10 cellular contexts compared by ENCODE assay signal in the genomic region with DNA sequence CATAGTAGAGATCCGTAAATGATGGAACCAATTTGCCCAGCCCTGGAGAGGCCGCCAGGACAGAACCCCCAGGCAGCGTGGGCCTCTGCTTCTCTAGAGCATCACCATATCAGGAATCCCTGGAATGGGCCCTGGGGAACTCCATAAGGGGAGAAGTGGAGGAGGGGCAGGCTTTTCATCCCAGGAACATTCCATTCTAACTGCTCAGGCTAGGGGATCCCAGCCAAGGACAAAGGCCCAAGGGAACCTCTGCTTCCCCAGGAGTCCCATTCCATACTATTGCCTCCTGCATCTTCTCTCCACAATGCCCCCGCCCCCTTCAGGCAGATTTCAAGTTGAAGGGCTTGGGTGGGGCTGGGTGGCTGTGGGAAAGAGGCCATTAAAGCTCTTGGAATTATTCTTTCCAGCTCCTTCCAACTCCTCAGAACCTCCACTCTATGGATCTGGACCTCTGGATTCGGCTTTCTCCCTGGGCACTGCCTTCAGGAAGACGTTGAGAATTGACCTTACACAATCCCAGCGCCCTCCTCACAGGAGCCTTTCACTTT. TPM values are rescaled to one million over a fixed set of nuclear protein-coding genes. Genes with fewer than 3 reads are reported as not detected.
DNase-seq lines count a peak whose midpoint lies in the region; ATAC-seq and TF ChIP-seq lines count a peak whose summit lies in the region.
"Had no signal": no experiment of that assay in that cellular context is flagged by ENCODE, and none has a peak within 500 bp of the region (broad histone marks: within the 10 kb centered on the region; RNA-seq: fewer than 3 reads in every experiment).

No MANE protein-coding gene starts in this region.

- peaks cover 82% of the 10 kb centered on the region for H3K4me1 ChIP-seq in body of pancreas
- H3K4me1 ChIP-seq in iPS-15b (ENCODE audit: control insufficient read depth, insufficient read depth, low read length): peaks cover 43% of the 10 kb centered on the region

- H3K27ac Mint-ChIP-seq in effector memory CD8-positive, alpha-beta T cell: no peak overlapping the region

- peak overlapping the region; percentile 66 for H3K9ac ChIP-seq in iPS-15b (ENCODE audit: low read depth, low read length)

- H3K4me3 Mint-ChIP-seq in effector memory CD8-positive, alpha-beta T cell: no peak overlapping the region
- H3K4me3 Mint-ChIP-seq: central memory CD8-positive, alpha-beta T cell had no signal

- H3K9me3 ChIP-seq in body of pancreas: no peaks in the 10 kb centered on the region
- H3K9me3 ChIP-seq in iPS-15b (ENCODE audit: control insufficient read depth, insufficient read depth, low read length): no peaks in the 10 kb centered on the region

- DNase-seq in H4 (ENCODE audit: low spot score) (peak; percentile 67), body of pancreas (peak; percentile 63 to 86 (median 74)), NCI-H1930 (lab: John Stamatoyannopoulos, UW) (no peak), NCI-H748 (lab: John Stamatoyannopoulos, UW; ENCODE audit: unreplicated experiment) (no peak), DMS153 treated with DMSO at 0.1 percent for 48 hours (lab: John Stamatoyannopoulos, UW; ENCODE audit: unreplicated experiment) (no peak)
- no peak for DNase-seq in effector memory CD8-positive, alpha-beta T cell
- DNase-seq: RPMI8226 had no signal

- TF ChIP-seq POLR2A in body of pancreas (IDR thresholded peaks at IDR 0.05): peak in 2 of 3 donors; percentile 22 to 35

- intact Hi-C loops in body of pancreas (cut with DNase I): no loop called here

- peaks cover 6 to 7% of the 10 kb centered on the region in 2 donors for H3K4me1 Mint-ChIP-seq in effector memory CD8-positive, alpha-beta T cell (ENCODE audit: low read depth in 2 of 2)

- peak; percentile 74 for ATAC-seq in body of pancreas
- ATAC-seq in effector memory CD8-positive, alpha-beta T cell (replicated peaks): no peak

- WGBS in body of pancreas, 2 donors: 50 to 53% methylated on average over 6 to 7 of the region's 7 CpGs

- TF ChIP-seq CTCF in body of pancreas (IDR thresholded peaks at IDR 0.05): peak in 1 of 7 experiments; percentile 9

- H3K27me3 ChIP-seq in body of pancreas (no peaks in the 10 kb centered on the region), iPS-15b (ENCODE audit: control insufficient read depth, insufficient read depth, low read length) (no peaks in the 10 kb centered on the region)

- H3K27ac ChIP-seq in body of pancreas: peak overlapping the region in 3 of 4 donors; percentile 46 to 85 (median 83)
- H3K27ac ChIP-seq in skin epidermis: peak overlapping the region in 20 of 21 experiments; percentile 44 to 90 (median 76)

- no peaks in the 10 kb centered on the region for H3K36me3 Mint-ChIP-seq in effector memory CD8-positive, alpha-beta T cell (ENCODE audit: insufficient read depth)

- H3K36me3 ChIP-seq in body of pancreas (replicated peaks in 1 of 2; ENCODE audit: insufficient read depth in 1 of 2, low read depth in 2 of 2) (no peaks in the 10 kb centered on the region), iPS-15b (ENCODE audit: control insufficient read depth, insufficient read depth, low read length) (peaks cover 16% of the 10 kb centered on the region)

- H3K9me3 Mint-ChIP-seq in effector memory CD8-positive, alpha-beta T cell: no peaks in the 10 kb centered on the region
- H3K9me3 Mint-ChIP-seq: central memory CD8-positive, alpha-beta T cell had no signal

- H3K27me3 Mint-ChIP-seq in effector memory CD8-positive, alpha-beta T cell: peaks cover 21 to 37% of the 10 kb centered on the region in 2 donors

- H3K4me3 ChIP-seq in body of pancreas (no peak overlapping the region), iPS-15b (ENCODE audit: low read depth, low read length) (peak overlapping the region; percentile 24), skin epidermis (no peak overlapping the region)

RNA-seq across cellular contexts. Expression of gene TRNP1, which starts 6.0 kb away (rescaled TPM):
- 3.1 and 3.3 TPM in 2 replicates for total RNA-seq in H4 (2014; rRNA removed; shearing (Covaris generic))
- 10 to 100 TPM; 17.1 to 32.6 TPM for total RNA-seq in body of pancreas

RNA-seq across cellular contexts. Expression of gene TENT5B, which starts 13.1 kb away (rescaled TPM):
- total RNA-seq in H4 (2014; rRNA removed; shearing (Covaris generic)): 1.0 and 2.0 TPM in 2 replicates
- total RNA-seq in body of pancreas: 1 to 10 TPM; 2.6 to 3.9 TPM

RNA-seq across cellular contexts. Expression of gene KDF1, which starts 39.2 kb away (rescaled TPM):
- not detected in 2 replicates for total RNA-seq in H4 (2014; rRNA removed; shearing (Covaris generic))
- 10 to 100 TPM; 13.8 to 18.7 TPM for total RNA-seq in body of pancreas

Comparison
In these comparisons a context has a peak if more than half of its experiments do, and no peak if none do; other contexts are left out.
1. DNase-seq: peak in H4 (single experiment) and body of pancreas (4 of 4); none in NCI-H1930 (0 of 2), NCI-H748 (single experiment), DMS153 treated with DMSO at 0.1 percent for 48 hours (single experiment) and effector memory CD8-positive, alpha-beta T cell (0 of 3).
2. RNA of gene KDF1, which starts 39.2 kb away (total RNA-seq): 13.8 to 18.7 TPM in body of pancreas; not detected in H4; every median in the first group is over 10 times any median in the second.